33 cellular contexts compared by ENCODE assay signal in the genomic region with DNA sequence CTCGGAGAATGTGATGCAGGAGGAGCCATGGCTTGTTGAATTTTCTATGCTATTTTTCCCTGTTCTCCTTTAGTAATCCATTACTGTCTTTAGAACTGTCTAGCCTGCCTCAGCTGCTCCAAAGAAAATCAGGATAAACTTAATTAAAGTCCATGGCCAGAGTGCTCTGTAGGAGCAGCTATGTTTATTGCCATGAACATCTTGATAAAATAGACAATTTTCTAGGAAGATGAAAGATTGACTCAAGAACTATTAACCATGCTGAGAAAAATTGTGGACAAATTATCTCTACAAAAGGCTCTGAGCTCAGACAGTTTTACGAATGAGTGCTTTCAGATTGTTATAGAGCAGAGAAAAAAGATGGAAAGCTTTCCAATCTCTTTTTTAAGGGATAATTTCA.
DNase-seq lines count a peak whose midpoint lies in the region; ATAC-seq, FAIRE-seq and TF ChIP-seq lines count a peak whose summit lies in the region.
"Had no signal": no experiment of that assay in that cellular context is flagged by ENCODE, and none has a peak within 500 bp of the region (broad histone marks: within the 10 kb centered on the region; RNA-seq: fewer than 3 reads in every experiment).

No MANE protein-coding gene starts in this region.

- H3K27ac Mint-ChIP-seq in nephron: peak overlapping the region; percentile 29 to 54 (median 31)
- H3K27ac Mint-ChIP-seq: B cell; CD4-positive, alpha-beta memory T cell; CD4-positive, alpha-beta T cell; CD4-positive, CD25-positive, alpha-beta regulatory T cell; CD8-positive, alpha-beta memory T cell; CD8-positive, alpha-beta T cell had no signal

- no peak for ATAC-seq in A549
- no peak for ATAC-seq in right cardiac atrium
- ATAC-seq: CD8-positive, alpha-beta T cell had no signal

- H3K4me3 ChIP-seq in A549 (no peak overlapping the region), neural cell (ENCODE audit: low read length) (no peak overlapping the region), lower leg skin (ENCODE audit: low read depth, poor library complexity, severe bottlenecking) (no peak overlapping the region), right cardiac atrium (ENCODE audit: low read length) (no peak overlapping the region)
- H3K4me3 ChIP-seq: BLaER1; BLaER1 treated with 17β-estradiol and CSF1 and Interleukin-3, amounts not matched to agents 10 nM and 100 nM had no signal

- H3K4me1 Mint-ChIP-seq in nephron: peaks cover 13% of the 10 kb centered on the region
- H3K4me1 Mint-ChIP-seq: B cell; CD14-positive monocyte; CD4-positive, CD25-positive, alpha-beta regulatory T cell had no signal

- H4K20me1 ChIP-seq in neural cell (ENCODE audit: insufficient read depth): no peaks in the 10 kb centered on the region
- H4K20me1 ChIP-seq: BLaER1; BLaER1 treated with 17β-estradiol and CSF1 and Interleukin-3, amounts not matched to agents 10 nM and 100 nM had no signal

- TF ChIP-seq EP300 in A549 (IDR thresholded peaks at IDR 0.05): no peak
- peak; percentile 68 for TF ChIP-seq EP300 in neural cell (conservative IDR thresholded peaks at IDR 0.05; ENCODE audit: poor library complexity, severe bottlenecking)

- 61% methylated on average over 2 of the region's 2 CpGs for WGBS in A549 (ENCODE audit: missing lambda C conversion rate)
- 72 to 98% methylated on average over 2 of the region's 2 CpGs for WGBS in lower leg skin, 2 donors
- 92% methylated on average over 2 of the region's 2 CpGs for WGBS in right cardiac atrium

- TF ChIP-seq POLR2A in A549 (IDR thresholded peaks at IDR 0.05; ENCODE audit: low read length): no peak
- no peak for TF ChIP-seq POLR2A in lower leg skin (IDR thresholded peaks at IDR 0.05)

- H3K4me3 Mint-ChIP-seq in nephron: no peak overlapping the region
- H3K4me3 Mint-ChIP-seq: B cell; CD14-positive monocyte; CD4-positive, alpha-beta memory T cell; CD4-positive, alpha-beta T cell; CD4-positive, CD25-positive, alpha-beta regulatory T cell; CD8-positive, alpha-beta memory T cell; CD8-positive, alpha-beta T cell had no signal

- intact Hi-C loops in lower leg skin (cut with DNase I; ENCODE audit: low total_unique reads): no loop called here
- intact Hi-C loops in right cardiac atrium (cut with DNase I): no loop called here

- no peak overlapping the region for H3K9ac ChIP-seq in neural cell (ENCODE audit: low read length)
- H3K9ac ChIP-seq: BLaER1; BLaER1 treated with 17β-estradiol and CSF1 and Interleukin-3, amounts not matched to agents 10 nM and 100 nM had no signal

- H3K27me3 Mint-ChIP-seq in nephron (ENCODE audit: low read depth): peaks cover 4% of the 10 kb centered on the region
- H3K27me3 Mint-ChIP-seq: B cell had no signal

- no peaks in the 10 kb centered on the region for H3K9me3 ChIP-seq in A549
- H3K9me3 ChIP-seq in neural cell (ENCODE audit: low read length): no peaks in the 10 kb centered on the region
- H3K9me3 ChIP-seq in right cardiac atrium (ENCODE audit: control insufficient read depth, low read length): no peaks in the 10 kb centered on the region
- H3K9me3 ChIP-seq: BE2C, Caco-2 had no signal

- H3K79me2 ChIP-seq in neural cell (replicated peaks; ENCODE audit: insufficient read depth, low read length): no peaks in the 10 kb centered on the region

- H3K36me3 ChIP-seq in neural cell (ENCODE audit: insufficient read depth, low read length): no peaks in the 10 kb centered on the region
- H3K36me3 ChIP-seq: BE2C; BLaER1; BLaER1 treated with 17β-estradiol and CSF1 and Interleukin-3, amounts not matched to agents 10 nM and 100 nM had no signal

- DNase-seq in A549 (ENCODE audit: low read depth in 1 of 2, low spot score in 1 of 2): no peak
- DNase-seq in GM19240 (ENCODE audit: insufficient read length, low spot score): no peak
- DNase-seq in lower leg skin (ENCODE audit: low spot score in 2 of 2): no peak
- DNase-seq in right cardiac atrium: no peak
- DNase-seq: 8988T; ACHN; AML-193; BE2C; C1 segment of cervical spinal cord; Caco-2; Calu3; CD4-positive, alpha-beta memory T cell; CD4-positive, alpha-beta T cell; CD4-positive, CD25-positive, alpha-beta regulatory T cell; CD8-positive, alpha-beta memory T cell; CD8-positive, alpha-beta T cell; COR-L47; DMS 273 treated with DMSO at 0.1 percent for 48 hours; DMS153; DMS53; DMS79; DMS79 treated with DMSO at 0.1 percent for 48 hours; DND-41; EL had no signal

- TF ChIP-seq CTCF in A549 (IDR thresholded peaks at IDR 0.05): no peak
- no peak for TF ChIP-seq CTCF in nephron (IDR thresholded peaks at IDR 0.05; ENCODE audit: unreplicated experiment in 3 of 3)
- TF ChIP-seq CTCF in neural cell (IDR thresholded peaks at IDR 0.05; ENCODE audit: poor library complexity, severe bottlenecking): no peak
- no peak for TF ChIP-seq CTCF in lower leg skin (IDR thresholded peaks at IDR 0.05)

- H3K9me3 Mint-ChIP-seq in nephron: peaks cover 9% of the 10 kb centered on the region
- H3K9me3 Mint-ChIP-seq: CD8-positive, alpha-beta memory T cell had no signal

- H2AFZ ChIP-seq in neural cell (ENCODE audit: low read depth, low read length): no peak overlapping the region

- FAIRE-seq in A549 (lab: Jason Lieb, UNC): peak; percentile 46
- FAIRE-seq: D721Med had no signal

- POLR2A ChIA-PET in A549 (lab: Yijun Ruan, JAX): no interaction called here

- H3K36me3 Mint-ChIP-seq in nephron (ENCODE audit: low read depth): no peaks in the 10 kb centered on the region
- H3K36me3 Mint-ChIP-seq: CD14-positive monocyte; CD4-positive, alpha-beta memory T cell; CD4-positive, CD25-positive, alpha-beta regulatory T cell; CD8-positive, alpha-beta memory T cell; CD8-positive, alpha-beta T cell had no signal

- no peaks in the 10 kb centered on the region for H3K27me3 ChIP-seq in neural cell (ENCODE audit: insufficient read depth, low read depth, low read length)
- no peaks in the 10 kb centered on the region for H3K27me3 ChIP-seq in right cardiac atrium (ENCODE audit: control insufficient read depth, insufficient read depth)
- H3K27me3 ChIP-seq: BE2C; BLaER1; BLaER1 treated with 17β-estradiol and CSF1 and Interleukin-3, amounts not matched to agents 10 nM and 100 nM had no signal

- CTCF ChIA-PET in A549 (lab: Yijun Ruan, JAX): no interaction called here

- H3K27ac ChIP-seq in A549 (no peak overlapping the region), neural cell (ENCODE audit: low read length) (peak overlapping the region; percentile 27), right cardiac atrium (ENCODE audit: low read length) (no peak overlapping the region)
- H3K27ac ChIP-seq: 22Rv1; BLaER1; BLaER1 treated with 17β-estradiol and CSF1 and Interleukin-3, amounts not matched to agents 10 nM and 100 nM; C4-2B had no signal

- no peak for TF ChIP-seq RAD21 in A549 (conservative IDR thresholded peaks at IDR 0.05 in 1 of 2, IDR thresholded peaks at IDR 0.05 in 1 of 2)
- TF ChIP-seq RAD21 in neural cell (conservative IDR thresholded peaks at IDR 0.05): no peak

- H3K4me2 ChIP-seq in A549: no peak overlapping the region
- H3K4me2 ChIP-seq in neural cell (ENCODE audit: low read length): no peak overlapping the region
- H3K4me2 ChIP-seq: BLaER1; BLaER1 treated with 17β-estradiol and CSF1 and Interleukin-3, amounts not matched to agents 10 nM and 100 nM had no signal

- H3K4me1 ChIP-seq in A549 (peaks cover 11% of the 10 kb centered on the region; the same call in 2 of the 3 replicates), right cardiac atrium (ENCODE audit: control insufficient read depth, insufficient read depth, low read length) (peaks cover 3% of the 10 kb centered on the region)
- H3K4me1 ChIP-seq: BE2C, BLaER1, Caco-2 had no signal

- H3F3A ChIP-seq in neural cell (ENCODE audit: insufficient read depth, low read length, poor library complexity, severe bottlenecking): no peaks in the 10 kb centered on the region

- no peaks in the 10 kb centered on the region for H3K9me2 ChIP-seq in neural cell (ENCODE audit: insufficient read depth, low read length)

TF ChIP-seq in A549, 52 proteins besides CTCF, POLR2A, EP300 and RAD21:
- TF ChIP-seq ZSCAN20 (CRISPR knock-in tag; IDR thresholded peaks at IDR 0.05) (no peak), SREBF2 (IDR thresholded peaks at IDR 0.05) (no peak), EHMT2 (IDR thresholded peaks at IDR 0.05; ENCODE audit: low read depth) (no peak), ZNF302 (CRISPR knock-in tag; IDR thresholded peaks at IDR 0.05) (no peak), E2F6 (IDR thresholded peaks at IDR 0.05; ENCODE audit: borderline replicate concordance, low read depth) (no peak), SMC3 (IDR thresholded peaks at IDR 0.05) (no peak), HEYL (CRISPR knock-in tag; IDR thresholded peaks at IDR 0.05) (no peak), HOXB5 (CRISPR knock-in tag; IDR thresholded peaks at IDR 0.05) (no peak)
- TF ChIP-seq, protein P1, sequence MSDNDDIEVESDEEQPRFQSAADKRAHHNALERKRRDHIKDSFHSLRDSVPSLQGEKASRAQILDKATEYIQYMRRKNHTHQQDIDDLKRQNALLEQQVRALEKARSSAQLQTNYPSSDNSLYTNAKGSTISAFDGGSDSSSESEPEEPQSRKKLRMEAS (IDR thresholded peaks at IDR 0.05): no peak

TF ChIP-seq in neural cell, 6 proteins besides CTCF, POLR2A, EP300 and RAD21 (continues in another document):
- TF ChIP-seq SMC3 (conservative IDR thresholded peaks at IDR 0.05; ENCODE audit: poor library complexity) (no peak), EZH2 (IDR thresholded peaks at IDR 0.05; ENCODE audit: borderline replicate concordance, insufficient read depth, low read length, poor library complexity, severe bottlenecking) (no peak), TAF1 (IDR thresholded peaks at IDR 0.05; ENCODE audit: low read depth) (no peak)
